In the genomic region with DNA sequence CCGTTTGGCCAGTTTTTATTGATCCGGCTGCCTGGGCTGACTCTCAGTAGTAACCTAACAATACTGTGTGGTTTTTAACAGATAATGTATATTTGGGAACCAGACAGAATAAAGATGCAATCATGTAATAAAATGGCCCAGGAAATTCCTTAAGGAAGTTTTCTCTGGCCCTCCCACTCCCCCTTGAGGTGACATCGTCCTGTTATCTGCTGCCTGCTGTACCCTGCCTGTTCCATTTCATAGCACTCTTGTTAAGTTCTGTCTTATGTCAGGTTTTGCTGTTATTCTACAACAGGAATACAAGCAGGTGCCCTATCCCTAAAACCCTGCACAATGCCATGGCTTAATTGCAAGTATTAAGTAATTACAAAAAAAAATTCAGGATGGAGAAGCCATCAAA, we compare ENCODE assay signal across 16 cellular contexts. TPM values are rescaled to one million over a fixed set of nuclear protein-coding genes. Genes with fewer than 3 reads are reported as not detected.
A peak's percentile ranks its signal among the peaks of the same experiment; 100 is the strongest.
DNase-seq lines count a peak whose midpoint lies in the region; ATAC-seq, FAIRE-seq and TF ChIP-seq lines count a peak whose summit lies in the region.
"Had no signal": no experiment of that assay in that cellular context is flagged by ENCODE, and none has a peak within 500 bp of the region (broad histone marks: within the 10 kb centered on the region; RNA-seq: fewer than 3 reads in every experiment).

No MANE protein-coding gene starts in this region.

- H3K27me3 ChIP-seq in A673 (replicated peaks; ENCODE audit: insufficient read depth, low read depth, low read length, poor library complexity): no peaks in the 10 kb centered on the region
- no peaks in the 10 kb centered on the region for H3K27me3 ChIP-seq in HCT116 (ENCODE audit: insufficient read depth, low read length)
- H3K27me3 ChIP-seq in K562 (ENCODE audit: control insufficient read depth in 2 of 2, insufficient read depth in 2 of 2, low read length in 2 of 2): peaks cover 0 to 3% of the 10 kb centered on the region in 2 experiments; a peak in 1 of 5 replicates
- H3K27me3 ChIP-seq in kidney epithelial cell (ENCODE audit: control insufficient read depth, insufficient read depth, low read length): no peaks in the 10 kb centered on the region
- H3K27me3 ChIP-seq: vagina had no signal

- ATAC-seq in HCT116: peak; percentile 51; the same call in 1 of the 2 replicates
- ATAC-seq in K562: peak; percentile 61; the same call in 2 of the 3 replicates
- ATAC-seq in HG03565 (IDR thresholded peaks at IDR 0.05; ENCODE audit: unreplicated experiment): no peak
- no peak for ATAC-seq in HG03432 (IDR thresholded peaks at IDR 0.05; ENCODE audit: unreplicated experiment)
- ATAC-seq: left ventricle myocardium superior had no signal

- TF ChIP-seq RAD21 in HCT116 (IDR thresholded peaks at IDR 0.05; ENCODE audit: low read depth) (peak; percentile 64), K562 (CRISPR knock-in tag; conservative IDR thresholded peaks at IDR 0.05 in 1 of 2, IDR thresholded peaks at IDR 0.05 in 1 of 2) (peak; percentile 42 to 64)

- no peak overlapping the region for H3K27ac ChIP-seq in A673 (ENCODE audit: low read depth, low read length, poor library complexity, severe bottlenecking)
- H3K27ac ChIP-seq in HCT116 (ENCODE audit: low read depth, low read length): no peak overlapping the region
- H3K27ac ChIP-seq in K562 (ENCODE audit: extremely low read depth, low read depth, low read length): no peak overlapping the region
- H3K27ac ChIP-seq: vagina had no signal

- POLR2A ChIA-PET in A673 (lab: Charles Lee; ENCODE audit: low non-redundant PET) (no interaction called here), HCT116 (lab: Charles Lee) (no interaction called here), K562 (lab: Yijun Ruan, JAX) (no interaction called here)

- CTCF ChIA-PET in A673 (lab: Charles Lee): no interaction called here
- CTCF ChIA-PET in HCT116 (lab: Charles Lee): interaction anchor here (0.9 to 1.2 kb wide), 2 partner anchors 8 to 13 kb away, joined by 3 read pairs; a partner anchor contains a TSS
- CTCF ChIA-PET in K562 (lab: Yijun Ruan, JAX; ENCODE audit: low intra/inter-chr PET ratio): interaction anchor here (1.6 kb wide), 1 partner anchor 185 kb away, joined by 5 read pairs; no protein-coding TSS in a partner anchor

- RAD21 ChIA-PET in HCT116 (lab: Charles Lee; ENCODE audit: low non-redundant PET in 1 of 2, low total read pairs in 2 of 2, uncharacterized antibody in 2 of 2, unreplicated experiment in 2 of 2): no interaction called here

- TF ChIP-seq EP300 in K562 (IDR thresholded peaks at IDR 0.05; ENCODE audit: low read length): no peak

- TF ChIP-seq POLR2A in HCT116 (IDR thresholded peaks at IDR 0.05; ENCODE audit: borderline replicate concordance, extremely low read depth, insufficient read depth, insufficient read length) (no peak), K562 (conservative IDR thresholded peaks at IDR 0.05) (no peak)

- peak; percentile 37; the same call in 1 of the 2 replicates for TF ChIP-seq CTCF in A673 (conservative IDR thresholded peaks at IDR 0.05; ENCODE audit: low read depth, low read length)
- peak; percentile 27 to 53 (median 45); a peak in 5 of 6 replicates for TF ChIP-seq CTCF in HCT116 (IDR thresholded peaks at IDR 0.05 in 2 of 3, conservative IDR thresholded peaks at IDR 0.05 in 1 of 3; ENCODE audit: borderline replicate concordance in 1 of 3, insufficient read depth in 1 of 3, low read depth in 2 of 3, low read length in 2 of 3)
- TF ChIP-seq CTCF in K562 (IDR thresholded peaks at IDR 0.05 in 2 of 3, conservative IDR thresholded peaks at IDR 0.05 in 1 of 3; ENCODE audit: insufficient read depth in 2 of 3, low read depth in 1 of 3, low read length in 3 of 3): peak; percentile 21 to 49 (median 43); a peak in 4 of 6 replicates
- peak; percentile 30 for TF ChIP-seq CTCF in kidney epithelial cell (IDR thresholded peaks at IDR 0.05; ENCODE audit: insufficient read depth, low read length, poor library complexity, severe bottlenecking)

- BruUV-seq in A673 (replicated peaks; lab: Mats Ljungman, UMichigan) (no TSS peak), HCT116 (replicated peaks; lab: Mats Ljungman, UMichigan) (no TSS peak), K562 (replicated peaks; lab: Mats Ljungman, UMichigan) (no TSS peak)

- H3K79me2 ChIP-seq in HCT116 (ENCODE audit: insufficient read depth, low read length) (no peaks in the 10 kb centered on the region), K562 (ENCODE audit: control insufficient read depth, insufficient read depth, low read length) (no peaks in the 10 kb centered on the region)

- WGBS in K562 (ENCODE audit: insufficient coverage, low coverage, missing lambda C conversion rate): 5% methylated on average over 3 of the region's 3 CpGs

- H3K9ac ChIP-seq in HCT116 (ENCODE audit: low read length): no peak overlapping the region
- H3K9ac ChIP-seq in K562 (ENCODE audit: insufficient read depth in 1 of 2, low read depth in 2 of 2, low read length in 2 of 2): no peak overlapping the region

- H3K9me2 ChIP-seq in HCT116 (ENCODE audit: insufficient read depth): no peaks in the 10 kb centered on the region

- H3K4me2 ChIP-seq in HCT116 (ENCODE audit: low read length) (no peak overlapping the region), K562 (ENCODE audit: insufficient read depth, low read length) (no peak overlapping the region)

- intact Hi-C loops in A673 (cut with micrococcal nuclease; ENCODE audit: unreplicated experiment) (no loop called here), HCT116 (cut with micrococcal nuclease) (no loop called here), K562 (cut with micrococcal nuclease) (loop anchor here (10.0 kb wide), 1 partner anchor 358 kb away; no protein-coding TSS in a partner anchor)

- H2AFZ ChIP-seq in HCT116 (ENCODE audit: low read depth, low read length, poor library complexity, severe bottlenecking) (no peak overlapping the region), K562 (ENCODE audit: low read depth, low read length) (no peak overlapping the region)

- no peaks in the 10 kb centered on the region for H4K20me1 ChIP-seq in HCT116 (ENCODE audit: insufficient read depth)
- H4K20me1 ChIP-seq in K562 (replicated peaks; ENCODE audit: control insufficient read depth, insufficient read depth, low read length): no peaks in the 10 kb centered on the region

- in situ Hi-C loops in K562 (cut with MboI): loop anchor here (25.0 kb wide), 1 partner anchor 581 kb away; a partner anchor contains a TSS

- no peak overlapping the region for H3K4me3 ChIP-seq in A673 (ENCODE audit: low read depth, low read length, poor library complexity, severe bottlenecking)
- no peak overlapping the region for H3K4me3 ChIP-seq in HCT116 (replicated peaks in 1 of 2; ENCODE audit: low read depth in 1 of 2, low read length in 2 of 2)
- no peak overlapping the region for H3K4me3 ChIP-seq in K562
- H3K4me3 ChIP-seq in kidney epithelial cell (ENCODE audit: low read depth, low read length): no peak overlapping the region
- H3K4me3 ChIP-seq: vagina had no signal

- no peaks in the 10 kb centered on the region for H3K4me1 ChIP-seq in A673 (ENCODE audit: insufficient read depth, low read length, poor library complexity, severe bottlenecking)
- peaks cover 29 to 34% of the 10 kb centered on the region in 2 experiments for H3K4me1 ChIP-seq in HCT116 (ENCODE audit: control insufficient read depth in 1 of 2, insufficient read depth in 2 of 2, low read length in 2 of 2)
- H3K4me1 ChIP-seq in K562 (replicated peaks in 1 of 2; ENCODE audit: control insufficient read depth in 2 of 2, insufficient read depth in 2 of 2, low read length in 2 of 2): no peaks in the 10 kb centered on the region

- H3K9me3 ChIP-seq in A673 (ENCODE audit: low read depth, low read length, poor library complexity, severe bottlenecking) (no peaks in the 10 kb centered on the region), HCT116 (ENCODE audit: control insufficient read depth in 1 of 2, insufficient read depth in 1 of 2, low read depth in 1 of 2, low read length in 2 of 2) (no peaks in the 10 kb centered on the region), K562 (replicated peaks; ENCODE audit: control insufficient read depth, insufficient read depth, low read depth, low read length) (no peaks in the 10 kb centered on the region)
- H3K9me3 ChIP-seq: vagina had no signal

- DNase-seq in A673 (ENCODE audit: low spot score): peak; percentile 29
- DNase-seq in HCT116 (ENCODE audit: low read depth, low spot score): no peak
- peak in 1 of 4 experiments; percentile 7 for DNase-seq in K562 (ENCODE audit: extremely low read depth in 1 of 4, low spot score in 3 of 4)
- DNase-seq in kidney epithelial cell (ENCODE audit: low read depth): no peak
- DNase-seq in epidermal melanocyte (ENCODE audit: insufficient read length, low spot score): no peak
- DNase-seq in 8988T: no peak
- DNase-seq: activated naive CD4-positive, alpha-beta T cell treated with anti-CD3 and anti-CD28 coated beads, Interleukin-2, amount 50 U/mL, for 16 hours; left ventricle myocardium superior; NCI-H2227 treated with DMSO at 0.1 percent for 48 hours; T-helper 9 cell had no signal

- no peaks in the 10 kb centered on the region for H3K9me1 ChIP-seq in K562 (ENCODE audit: control insufficient read depth, insufficient read depth, low read length)

- H3K36me3 ChIP-seq in A673 (ENCODE audit: insufficient read depth, low read length, poor library complexity, severe bottlenecking) (no peaks in the 10 kb centered on the region), HCT116 (ENCODE audit: control insufficient read depth in 1 of 2, insufficient read depth in 2 of 2, low read length in 2 of 2) (no peaks in the 10 kb centered on the region), K562 (ENCODE audit: control insufficient read depth, insufficient read depth, low read length) (no peaks in the 10 kb centered on the region), kidney epithelial cell (ENCODE audit: control insufficient read depth, insufficient read depth, low read length) (peaks cover 2% of the 10 kb centered on the region)
- H3K36me3 ChIP-seq: vagina had no signal

- FAIRE-seq in K562 (lab: Jason Lieb, UNC): peak; percentile 19
- FAIRE-seq: colon, frontal cortex had no signal

RNA-seq across cellular contexts. Expression of a gene that starts 12.5 kb away (rescaled TPM):
- total RNA-seq in A673 (2021): 0.90 and 1.3 TPM in 2 replicates
- total RNA-seq in HCT116 (2021; ENCODE audit: unreplicated experiment): 2.4 TPM
- polyA plus RNA-seq in HCT116 (2012): 0.22 and 0.27 TPM in 2 replicates
- total RNA-seq in K562 (2011; cell fraction: chromatin; rRNA removed; ENCODE audit: low replicate concordance): 0.14 TPM in 1 of 2 replicates, not detected in the other
- not detected in 2 replicates for total RNA-seq in K562 (2011; cell fraction: nucleolus; rRNA removed)
- total RNA-seq in K562 (2011; cell fraction: nucleoplasm; rRNA removed): 0.15 TPM in 1 of 2 replicates, not detected in the other
- under 0.01 and 0.04 TPM in 2 replicates for total RNA-seq in K562 (2014; rRNA removed)
- total RNA-seq in K562 (2014; rRNA removed; fragmentation: Illumina TruSeq; extraction: Trizol): not detected in 2 replicates
- total RNA-seq in K562 (2015; rRNA removed; fragmentation: Illumina TruSeq; extraction: Trizol): not detected in 2 replicates
- total RNA-seq in K562 (2021): 0.02 and 0.04 TPM in 2 replicates
- 0.01 and 0.03 TPM in 2 replicates for polyA plus RNA-seq in K562 (2011; rRNA removed)
- 0.03 TPM in 1 of 2 replicates, not detected in the other for polyA plus RNA-seq in K562 (2011; cell fraction: cytosol; rRNA removed)
- polyA plus RNA-seq in K562 (2011; cell fraction: nucleus; rRNA removed): 0.03 and 0.04 TPM in 2 replicates
- polyA plus RNA-seq in K562 (2012): 0.04 TPM in 1 of 2 replicates, not detected in the other
- polyA plus RNA-seq in K562 (2014; fragmentation: Illumina TruSeq; extraction: Trizol): not detected in 2 replicates
- polyA plus RNA-seq in K562 (2014; fragmentation: Nextera tagmentation; extraction: Ambion mirVana): not detected
- 0.04 TPM in 1 of 2 replicates, not detected in the other for polyA plus RNA-seq in K562 (2014; rRNA removed)
- polyA minus RNA-seq in K562 (2011; rRNA and poly(A)+ RNA removed): 0.04 and 0.06 TPM in 2 replicates
- not detected in 2 replicates for polyA minus RNA-seq in K562 (2011; cell fraction: cytosol; rRNA and poly(A)+ RNA removed)
- 0.13 and 0.22 TPM in 2 replicates for polyA minus RNA-seq in K562 (2011; cell fraction: nucleus; rRNA and poly(A)+ RNA removed)
- 104 and 106 TPM in 2 replicates for total RNA-seq in kidney epithelial cell
- total RNA-seq: G401 had no signal

Comparison
In these comparisons a context has a peak if more than half of its experiments do, and no peak if none do; other contexts are left out.
1. ATAC-seq: peak in HCT116 (single experiment) and K562 (single experiment); none in HG03565 (single experiment) and HG03432 (single experiment).
2. RNA of a gene that starts 12.5 kb away (total RNA-seq): 104 to 106 TPM in kidney epithelial cell; 2.4 TPM in HCT116 (single experiment), 0.90 to 1.3 TPM in A673 and under 0.01 to 0.15 TPM in K562; every median in the first group is over 10 times any median in the second.
3. Peak in every context shown above with its lines, with median percentiles within 50 percentile points of each other: CTCF ChIP-seq.